ENCODE assay signal across 22 cellular contexts in genomic region chr1:94993931-94994645, GRCh38.
DNase-seq lines count a peak whose midpoint lies in the region; ATAC-seq and TF ChIP-seq lines count a peak whose summit lies in the region.
"Had no signal": no experiment of that assay in that cellular context is flagged by ENCODE, and none has a peak within 500 bp of the region (broad histone marks: within the 10 kb centered on the region; RNA-seq: fewer than 3 reads in every experiment).

No MANE protein-coding gene starts in this region.

- no TSS peak for BruUV-seq in PC-3 (replicated peaks; lab: Mats Ljungman, UMichigan)

- intact Hi-C loops in PC-3 (cut with micrococcal nuclease) (no loop called here), esophagus squamous epithelium (cut with DNase I) (no loop called here), sigmoid colon (cut with DNase I) (no loop called here)

- CTCF ChIA-PET in PC-3 (lab: Charles Lee), result interaction anchor here (0.6 kb wide), 1 partner anchor 476 kb away, joined by 3 read pairs; no protein-coding TSS in a partner anchor

- WGBS in esophagus squamous epithelium, 2 donors, result 75 to 84% methylated on average over 4 of the region's 4 CpGs
- 52 to 72% methylated on average over 4 of the region's 4 CpGs for WGBS in sigmoid colon, 2 donors

- TF ChIP-seq POLR2A in esophagus squamous epithelium (IDR thresholded peaks at IDR 0.05), result no peak
- no peak for TF ChIP-seq POLR2A in sigmoid colon (IDR thresholded peaks at IDR 0.05)

- H3K36me3 ChIP-seq in PC-3 (ENCODE audit: low read depth, low read length) (no peaks in the 10 kb centered on the region), esophagus squamous epithelium (no peaks in the 10 kb centered on the region), sigmoid colon (no peaks in the 10 kb centered on the region)
- H3K36me3 ChIP-seq: pancreas, tibial artery had no signal

- H2AFZ ChIP-seq in PC-3 (ENCODE audit: low read length), result no peak overlapping the region; the same call in 1 of the 2 replicates

- H3K27ac ChIP-seq in PC-3 (ENCODE audit: low read length) (peak overlapping the region; percentile 84), esophagus squamous epithelium (peak overlapping the region; percentile 20 to 68 (median 44)), sigmoid colon (peak overlapping the region in 3 of 4 donors; percentile 2 to 42 (median 16))
- H3K27ac ChIP-seq: pancreas, tibial artery had no signal

- H3K27me3 ChIP-seq in PC-3 (ENCODE audit: low read length) (no peaks in the 10 kb centered on the region), esophagus squamous epithelium (no peaks in the 10 kb centered on the region), sigmoid colon (no peaks in the 10 kb centered on the region)
- H3K27me3 ChIP-seq: pancreas, tibial artery had no signal

- no peak overlapping the region; the same call in 1 of the 2 replicates for H3K4me3 ChIP-seq in PC-3 (ENCODE audit: low read length)
- H3K4me3 ChIP-seq in esophagus squamous epithelium, result no peak overlapping the region
- no peak overlapping the region for H3K4me3 ChIP-seq in sigmoid colon
- H3K4me3 ChIP-seq: coronary artery, pancreas, tibial artery had no signal

- no peaks in the 10 kb centered on the region for H3K79me2 ChIP-seq in PC-3 (ENCODE audit: low read length)

- H4K20me1 ChIP-seq in PC-3 (ENCODE audit: low read length), result no peaks in the 10 kb centered on the region

- no peaks in the 10 kb centered on the region for H3K9me2 ChIP-seq in PC-3 (replicated peaks; ENCODE audit: low read length)

- TF ChIP-seq CTCF in PC-3 (conservative IDR thresholded peaks at IDR 0.05; ENCODE audit: low read depth, low read length) (no peak), esophagus squamous epithelium (IDR thresholded peaks at IDR 0.05) (no peak), sigmoid colon (IDR thresholded peaks at IDR 0.05) (no peak)

- ATAC-seq in PC-3, result peak; percentile 77
- ATAC-seq: activated CD8-positive, alpha-beta T cell treated with anti-CD3 and anti-CD28 coated beads, Interleukin-2, amount 10 ng/mL, durations not matched to agents 7 days and 5 days; activated T-cell treated with anti-CD3 and anti-CD28 coated beads, Interleukin-2, amount 50 U/mL, for 4 hours; natural killer cell had no signal

- POLR2A ChIA-PET in PC-3 (lab: Charles Lee; ENCODE audit: unreplicated experiment), result interaction anchor here (0.7 kb wide), 1 partner anchor 123 kb away, joined by 3 read pairs; the partner anchor contains the start of gene TLCD4

- H3K9me3 ChIP-seq in PC-3 (ENCODE audit: low read length) (no peaks in the 10 kb centered on the region), esophagus squamous epithelium (no peaks in the 10 kb centered on the region), sigmoid colon (no peaks in the 10 kb centered on the region)
- H3K9me3 ChIP-seq: pancreas, tibial artery had no signal

- no peak for TF ChIP-seq EP300 in sigmoid colon (IDR thresholded peaks at IDR 0.05)

- H3F3A ChIP-seq in PC-3 (ENCODE audit: low read length, unreplicated experiment), result peaks cover 3% of the 10 kb centered on the region

- H3K4me1 ChIP-seq in PC-3 (ENCODE audit: insufficient read depth, low read length), result peaks cover 22% of the 10 kb centered on the region
- peaks cover 0 to 40% (median 8%) of the 10 kb centered on the region in 3 donors for H3K4me1 ChIP-seq in esophagus squamous epithelium
- H3K4me1 ChIP-seq in sigmoid colon, result peaks cover 0 to 6% (median 0%) of the 10 kb centered on the region in 4 donors

- H3K9ac ChIP-seq in PC-3 (ENCODE audit: low read length), result peak overlapping the region; percentile 31

- H3K4me2 ChIP-seq in PC-3 (ENCODE audit: low read length), result peak overlapping the region; percentile 60

- DNase-seq in ELF-1 (ENCODE audit: low read depth, low spot score), result peak; percentile 35
- DNase-seq in PC-3, result peak; percentile 84
- DNase-seq in esophagus squamous epithelium (lab: John Stamatoyannopoulos, UW), result no peak
- DNase-seq in sigmoid colon, result no peak
- no peak for DNase-seq in NCI-H2081 (lab: John Stamatoyannopoulos, UW)
- no peak for DNase-seq in activated CD4-positive, CD25-positive, alpha-beta regulatory T cell treated with anti-CD3 and anti-CD28 coated beads, Interleukin-2, amount 50 U/mL, for 72 hours
- no peak for DNase-seq in activated T-cell treated with anti-CD3 and anti-CD28 coated beads, Interleukin-2, amount 50 U/mL, for 1 hour
- DNase-seq in hepatic stellate cell (ENCODE audit: low spot score), result no peak
- DNase-seq: activated CD4-positive, CD25-positive, alpha-beta regulatory T cell; activated CD8-positive, alpha-beta T cell treated with anti-CD3 and anti-CD28 coated beads, Interleukin-2, amount 10 ng/mL, durations not matched to agents 7 days and 5 days; activated naive CD4-positive, alpha-beta T cell treated with anti-CD3 and anti-CD28 coated beads, Interleukin-2, amount 10 ng/mL, durations not matched to agents 7 days and 5 days; activated T-cell treated with anti-CD3 and anti-CD28 coated beads, Interleukin-2, amount 50 U/mL, for 4 hours; CD4-positive, alpha-beta memory T cell; DMS153; hypothalamus; natural killer cell; NCI-H146; NCI-H69; pancreas; T1000; tibial artery had no signal

Comparison
In these comparisons a context has a peak if more than half of its experiments do, and no peak if none do; other contexts are left out.
1. DNase-seq: peak in ELF-1 (single experiment) and PC-3 (single experiment); none in esophagus squamous epithelium (single experiment), sigmoid colon (single experiment), NCI-H2081 (0 of 2), activated CD4-positive, CD25-positive, alpha-beta regulatory T cell treated with anti-CD3 and anti-CD28 coated beads, Interleukin-2, amount 50 U/mL, for 72 hours (single experiment), activated T-cell treated with anti-CD3 and anti-CD28 coated beads, Interleukin-2, amount 50 U/mL, for 1 hour (single experiment) and hepatic stellate cell (single experiment).
2. H3K27ac ChIP-seq: peak in every context shown above with its lines; median percentile 84 in PC-3; 44 in esophagus squamous epithelium; 16 in sigmoid colon.